Comparison of ENCODE assay signal across 11 cellular contexts in genomic region chr1:170533331-170533730, GRCh38. TPM values are rescaled to one million over a fixed set of nuclear protein-coding genes. Genes with fewer than 3 reads are reported as not detected.
DNase-seq lines count a peak whose midpoint lies in the region; ATAC-seq, FAIRE-seq and TF ChIP-seq lines count a peak whose summit lies in the region.
"Had no signal": no experiment of that assay in that cellular context is flagged by ENCODE, and none has a peak within 500 bp of the region (broad histone marks: within the 10 kb centered on the region; RNA-seq: fewer than 3 reads in every experiment).

No MANE protein-coding gene starts in this region.

- intact Hi-C loops in HCT116 (cut with micrococcal nuclease) = no loop called here
- intact Hi-C loops in activated CD4-positive, alpha-beta T cell treated with anti-CD3 and anti-CD28 coated beads for 36 hours (cut with DNase I, micrococcal nuclease) = loop anchor here (2.0 to 10.0 kb wide), 10 partner anchors 134 to 1247 kb away; partner anchors contain the start of genes PRRC2C (in 2 of the 2), FMO4 (in 1 of the 2), KIFAP3 (in 1 of the 2) and METTL13 (in 1 of the 2)

- no peak for TF ChIP-seq RAD21 in HCT116 (IDR thresholded peaks at IDR 0.05; ENCODE audit: low read depth)

- peaks cover 58% of the 10 kb centered on the region for H3K79me2 ChIP-seq in HCT116 (ENCODE audit: insufficient read depth, low read length)

- CTCF ChIA-PET in AG04449 (lab: Yijun Ruan, JAX) (interaction anchor here (1.2 to 1.7 kb wide), 2 partner anchors 131 to 458 kb away, joined by 3 read pairs; partner anchors contain the start of gene PRRX1), HCT116 (lab: Charles Lee) (no interaction called here)
- CTCF ChIA-PET in activated CD4-positive, alpha-beta T cell treated with anti-CD3 and anti-CD28 coated beads for 36 hours (lab: Charles Lee) = interaction anchor here (0.6 kb wide), 1 partner anchor 391 kb away, joined by 4 read pairs; no protein-coding TSS in a partner anchor

- no peak for FAIRE-seq in HTR-8/SVneo (lab: Jason Lieb, UNC)

- H3K27me3 ChIP-seq in HCT116 (ENCODE audit: insufficient read depth, low read length) (no peaks in the 10 kb centered on the region), iPS-20b (ENCODE audit: insufficient read depth, low read length) (no peaks in the 10 kb centered on the region)

- H3K9me3 ChIP-seq in HCT116 (ENCODE audit: control insufficient read depth in 1 of 2, insufficient read depth in 1 of 2, low read depth in 1 of 2, low read length in 2 of 2) (no peaks in the 10 kb centered on the region), SK-N-MC (ENCODE audit: low read depth, low read length) (peaks cover 2% of the 10 kb centered on the region; the same call in 1 of the 2 replicates), iPS-20b (ENCODE audit: insufficient read depth, low read depth, low read length) (no peaks in the 10 kb centered on the region)

- H3K4me1 ChIP-seq in HCT116 (ENCODE audit: control insufficient read depth in 1 of 2, insufficient read depth in 2 of 2, low read length in 2 of 2) (peaks cover 5 to 14% of the 10 kb centered on the region in 2 experiments; a peak in 3 of 4 replicates), iPS-20b (ENCODE audit: insufficient read depth, low read length) (no peaks in the 10 kb centered on the region; the same call in 1 of the 2 replicates)

- no peaks in the 10 kb centered on the region for H3K9me3 Mint-ChIP-seq in activated CD4-positive, alpha-beta T cell treated with anti-CD3 and anti-CD28 coated beads for 36 hours (ENCODE audit: low read depth)
- H3K9me3 Mint-ChIP-seq in activated naive CD8-positive, alpha-beta T cell treated with anti-CD3 and anti-CD28 coated beads, Interleukin-2, amount 50 U/mL, for 24 hours = no peaks in the 10 kb centered on the region
- H3K9me3 Mint-ChIP-seq: memory B cell had no signal

- H3K27ac ChIP-seq in HCT116 (ENCODE audit: low read depth, low read length) = no peak overlapping the region
- no peak overlapping the region for H3K27ac ChIP-seq in SK-N-MC
- no peak overlapping the region for H3K27ac ChIP-seq in iPS-20b (ENCODE audit: low read length)

- no peak overlapping the region for H3K4me3 Mint-ChIP-seq in activated CD4-positive, alpha-beta T cell treated with anti-CD3 and anti-CD28 coated beads for 36 hours
- H3K4me3 Mint-ChIP-seq in activated naive CD8-positive, alpha-beta T cell treated with anti-CD3 and anti-CD28 coated beads, Interleukin-2, amount 50 U/mL, for 24 hours = no peak overlapping the region
- H3K4me3 Mint-ChIP-seq: memory B cell had no signal

- DNase-seq in AG04449 (ENCODE audit: low read depth, low spot score) (no peak), HCT116 (ENCODE audit: low read depth, low spot score) (no peak), SK-N-MC (ENCODE audit: low read depth, low spot score) (no peak), HTR-8/SVneo (ENCODE audit: insufficient read length, low spot score) (no peak), T1000 (lab: John Stamatoyannopoulos, UW) (no peak)
- DNase-seq in activated CD4-positive, alpha-beta T cell treated with anti-CD3 and anti-CD28 coated beads for 36 hours = no peak
- DNase-seq in activated naive CD8-positive, alpha-beta T cell treated with anti-CD3 and anti-CD28 coated beads, Interleukin-2, amount 50 U/mL, for 24 hours = no peak
- DNase-seq: activated CD4-positive, CD25-positive, alpha-beta regulatory T cell treated with anti-CD3 and anti-CD28 coated beads, Interleukin-2, amount 50 U/mL, for 72 hours; NCI-H1417 treated with DMSO at 0.1 percent for 48 hours had no signal

- RAD21 ChIA-PET in HCT116 (lab: Charles Lee; ENCODE audit: low non-redundant PET in 1 of 2, low total read pairs in 2 of 2, uncharacterized antibody in 2 of 2, unreplicated experiment in 2 of 2) = no interaction called here

- POLR2A ChIA-PET in AG04449 (lab: Yijun Ruan, JAX) (interaction anchor here (0.8 to 1.7 kb wide), 4 partner anchors 12 to 134 kb away, joined by 3 to 12 read pairs (median 4); no protein-coding TSS in a partner anchor), HCT116 (lab: Charles Lee) (no interaction called here)
- POLR2A ChIA-PET in activated CD4-positive, alpha-beta T cell treated with anti-CD3 and anti-CD28 coated beads for 36 hours (lab: Charles Lee) = no interaction called here

- no peaks in the 10 kb centered on the region for H4K20me1 ChIP-seq in HCT116 (ENCODE audit: insufficient read depth)

- H3K4me3 ChIP-seq in AG04449 (ENCODE audit: low read depth, low read length) = peak overlapping the region; percentile 64
- H3K4me3 ChIP-seq in HCT116 (replicated peaks in 1 of 2; ENCODE audit: low read depth in 1 of 2, low read length in 2 of 2) = peak overlapping the region; percentile 80 to 89
- peak overlapping the region; percentile 99 for H3K4me3 ChIP-seq in SK-N-MC
- peak overlapping the region; percentile 76 for H3K4me3 ChIP-seq in iPS-20b (ENCODE audit: low read length)

- H3K9ac ChIP-seq in HCT116 (ENCODE audit: low read length) (peak overlapping the region; percentile 88), SK-N-MC (ENCODE audit: insufficient read length) (peak overlapping the region; percentile 99), iPS-20b (ENCODE audit: low read depth, low read length) (peak overlapping the region; percentile 88; the same call in 1 of the 2 replicates)

- H3K36me3 ChIP-seq in HCT116 (ENCODE audit: control insufficient read depth in 1 of 2, insufficient read depth in 2 of 2, low read length in 2 of 2) = peaks cover 0 to 3% of the 10 kb centered on the region in 2 experiments; a peak in 1 of 4 replicates
- H3K36me3 ChIP-seq in SK-N-MC (ENCODE audit: insufficient read depth, low read length) = peaks cover 15% of the 10 kb centered on the region
- H3K36me3 ChIP-seq in iPS-20b (ENCODE audit: insufficient read depth, low read depth, low read length) = peaks cover 6% of the 10 kb centered on the region; the same call in 1 of the 2 replicates

- no peaks in the 10 kb centered on the region for H3K27me3 Mint-ChIP-seq in activated CD4-positive, alpha-beta T cell treated with anti-CD3 and anti-CD28 coated beads for 36 hours
- peaks cover 2% of the 10 kb centered on the region for H3K27me3 Mint-ChIP-seq in activated naive CD8-positive, alpha-beta T cell treated with anti-CD3 and anti-CD28 coated beads, Interleukin-2, amount 50 U/mL, for 24 hours
- H3K27me3 Mint-ChIP-seq: memory B cell had no signal

- H3K27ac Mint-ChIP-seq in activated CD4-positive, alpha-beta T cell treated with anti-CD3 and anti-CD28 coated beads for 36 hours = no peak overlapping the region
- H3K27ac Mint-ChIP-seq in activated naive CD8-positive, alpha-beta T cell treated with anti-CD3 and anti-CD28 coated beads, Interleukin-2, amount 50 U/mL, for 24 hours = no peak overlapping the region
- H3K27ac Mint-ChIP-seq: memory B cell had no signal

- no peak overlapping the region for H2AFZ ChIP-seq in HCT116 (ENCODE audit: low read depth, low read length, poor library complexity, severe bottlenecking)

- TF ChIP-seq POLR2A in HCT116 (IDR thresholded peaks at IDR 0.05; ENCODE audit: borderline replicate concordance, extremely low read depth, insufficient read depth, insufficient read length) = no peak

- H3K4me2 ChIP-seq in HCT116 (ENCODE audit: low read length) = peak overlapping the region; percentile 73

- no peaks in the 10 kb centered on the region for H3K9me2 ChIP-seq in HCT116 (ENCODE audit: insufficient read depth)

- H3K4me1 Mint-ChIP-seq in activated CD4-positive, alpha-beta T cell treated with anti-CD3 and anti-CD28 coated beads for 36 hours = peaks cover 21% of the 10 kb centered on the region
- H3K4me1 Mint-ChIP-seq in activated naive CD8-positive, alpha-beta T cell treated with anti-CD3 and anti-CD28 coated beads, Interleukin-2, amount 50 U/mL, for 24 hours = peaks cover 31% of the 10 kb centered on the region

- BruUV-seq in HCT116 (replicated peaks; lab: Mats Ljungman, UMichigan) = no TSS peak

- no peak for ATAC-seq in HCT116
- ATAC-seq in activated CD4-positive, alpha-beta T cell treated with anti-CD3 and anti-CD28 coated beads for 36 hours = no peak
- ATAC-seq in activated naive CD8-positive, alpha-beta T cell treated with anti-CD3 and anti-CD28 coated beads, Interleukin-2, amount 50 U/mL, for 24 hours = no peak

- H3K36me3 Mint-ChIP-seq in activated CD4-positive, alpha-beta T cell treated with anti-CD3 and anti-CD28 coated beads for 36 hours (ENCODE audit: low read depth) = peaks cover 6% of the 10 kb centered on the region
- peaks cover 2% of the 10 kb centered on the region for H3K36me3 Mint-ChIP-seq in activated naive CD8-positive, alpha-beta T cell treated with anti-CD3 and anti-CD28 coated beads, Interleukin-2, amount 50 U/mL, for 24 hours (ENCODE audit: low read depth)

- TF ChIP-seq CTCF in AG04449 (IDR thresholded peaks at IDR 0.05; ENCODE audit: insufficient read depth, low read length, missing control alignments) = no peak
- TF ChIP-seq CTCF in HCT116 (IDR thresholded peaks at IDR 0.05 in 2 of 3, conservative IDR thresholded peaks at IDR 0.05 in 1 of 3; ENCODE audit: borderline replicate concordance in 1 of 3, insufficient read depth in 1 of 3, low read depth in 2 of 3, low read length in 2 of 3) = no peak

TF ChIP-seq in HCT116, 20 proteins besides CTCF, POLR2A, EP300 and RAD21 (continues in another document):
- no peak for TF ChIP-seq JUND (IDR thresholded peaks at IDR 0.05)
- TF ChIP-seq POLR2AphosphoS5 (IDR thresholded peaks at IDR 0.05; ENCODE audit: low read depth, low read length) = no peak
- no peak for TF ChIP-seq SRF (IDR thresholded peaks at IDR 0.05; ENCODE audit: low read depth)
- no peak for TF ChIP-seq SP1 (IDR thresholded peaks at IDR 0.05; ENCODE audit: low read depth)
- TF ChIP-seq TCF7L2 (IDR thresholded peaks at IDR 0.05; ENCODE audit: borderline replicate concordance, extremely low read depth, insufficient read depth, insufficient read length) = no peak
- TF ChIP-seq YY1 (IDR thresholded peaks at IDR 0.05; ENCODE audit: extremely low read depth, insufficient replicate concordance, low read depth, low read length) = no peak
- TF ChIP-seq ZFX (IDR thresholded peaks at IDR 0.05) = no peak
- TF ChIP-seq CBX3 (IDR thresholded peaks at IDR 0.05; ENCODE audit: low read depth) = no peak
- no peak for TF ChIP-seq EZH2phosphoT487 (IDR thresholded peaks at IDR 0.05; ENCODE audit: borderline replicate concordance)
- no peak for TF ChIP-seq SIN3A (IDR thresholded peaks at IDR 0.05; ENCODE audit: low read depth)
- no peak for TF ChIP-seq CEBPB (IDR thresholded peaks at IDR 0.05; ENCODE audit: low read depth)
- no peak for TF ChIP-seq FOSL1 (IDR thresholded peaks at IDR 0.05; ENCODE audit: low read depth)
- no peak for TF ChIP-seq EGR1 (IDR thresholded peaks at IDR 0.05; ENCODE audit: low read depth)

RNA-seq across cellular contexts. Expression of gene GORAB, which starts 1.4 kb away (rescaled TPM):
- 7.5 TPM for total RNA-seq in HCT116 (2021; ENCODE audit: unreplicated experiment)
- polyA plus RNA-seq in HCT116 (2012) = 4.1 and 5.1 TPM in 2 replicates
- total RNA-seq in activated CD4-positive, alpha-beta T cell treated with anti-CD3 and anti-CD28 coated beads for 36 hours = 10 to 100 TPM in 1 of 2 experiments, 1 to 10 TPM in 1; 9.8 to 13.5 TPM
